ENCODE assay signal across 17 cellular contexts in the genomic region with DNA sequence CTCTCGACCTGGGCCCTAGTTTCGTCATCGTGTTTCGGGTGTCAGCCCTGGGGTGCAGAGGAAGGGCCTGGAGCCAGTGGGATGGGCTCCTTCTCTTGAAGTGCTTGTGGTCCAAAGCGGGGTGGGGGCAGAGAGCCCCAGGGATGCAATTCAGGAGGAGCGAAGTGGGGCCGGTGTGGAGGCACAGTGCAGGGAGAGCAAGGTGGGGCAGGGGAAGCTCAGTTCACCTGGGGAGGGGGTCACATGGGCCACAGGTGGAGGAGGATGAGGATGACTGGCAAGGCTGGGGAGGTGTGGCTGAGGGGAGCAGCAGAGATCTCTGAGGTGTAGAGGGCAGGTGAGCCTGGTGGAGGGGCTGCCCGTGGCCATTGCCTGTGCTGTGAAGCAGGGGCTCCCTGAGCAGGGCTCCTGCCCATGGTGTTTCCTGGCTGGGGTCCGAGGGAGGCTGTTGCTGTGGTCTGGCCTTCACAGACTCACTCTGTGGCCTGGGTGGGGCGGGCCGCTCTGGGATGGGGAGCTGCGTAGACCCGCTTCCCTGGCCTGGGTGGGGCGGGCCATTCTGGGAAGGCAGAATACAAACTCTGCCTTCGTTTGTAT. TPM values are rescaled to one million over a fixed set of nuclear protein-coding genes. Genes with fewer than 3 reads are reported as not detected.
DNase-seq lines count a peak whose midpoint lies in the region; ATAC-seq and TF ChIP-seq lines count a peak whose summit lies in the region.
"Had no signal": no experiment of that assay in that cellular context is flagged by ENCODE, and none has a peak within 500 bp of the region (broad histone marks: within the 10 kb centered on the region; RNA-seq: fewer than 3 reads in every experiment).

No MANE protein-coding gene starts in this region.

- no peaks in the 10 kb centered on the region for H3K27me3 ChIP-seq in BLaER1
- H3K27me3 ChIP-seq in tibial artery: peaks cover 0 to 40% of the 10 kb centered on the region in 2 donors
- peaks cover 3% of the 10 kb centered on the region for H3K27me3 ChIP-seq in prostate gland (replicated peaks; ENCODE audit: insufficient read depth)

- H3K9me3 ChIP-seq in BLaER1 (no peaks in the 10 kb centered on the region), tibial artery (no peaks in the 10 kb centered on the region), prostate gland (no peaks in the 10 kb centered on the region)

- H3K4me1 ChIP-seq in BLaER1 (peaks cover 88% of the 10 kb centered on the region), tibial artery (no peaks in the 10 kb centered on the region), prostate gland (replicated peaks) (no peaks in the 10 kb centered on the region)

- H3K9ac ChIP-seq in BLaER1: no peak overlapping the region

- H3K4me3 ChIP-seq in BLaER1: no peak overlapping the region
- peak overlapping the region; percentile 7 for H3K4me3 ChIP-seq in lower leg skin (ENCODE audit: low read depth, poor library complexity, severe bottlenecking)
- no peak overlapping the region for H3K4me3 ChIP-seq in tibial artery
- H3K4me3 ChIP-seq in prostate gland: no peak overlapping the region

- DNase-seq in ELF-1 (ENCODE audit: low read depth, low spot score): peak; percentile 0
- DNase-seq in lower leg skin (ENCODE audit: low spot score in 2 of 2): peak in 1 of 2 donors; percentile 82
- DNase-seq in tibial artery: peak; percentile 9 to 52
- DNase-seq in NOMO-1 treated with dmso at 0.1 percent for 144 hours (lab: John Stamatoyannopoulos, UW; ENCODE audit: unreplicated experiment): no peak
- DNase-seq in prostate gland (ENCODE audit: low spot score): no peak
- no peak for DNase-seq in left lobe of liver (ENCODE audit: low spot score)
- DNase-seq: C1 segment of cervical spinal cord, COR-L47, DMS153, EL, MV-4-11, NCI-H1436, NCI-H2029 treated with DMSO at 0.1 percent for 48 hours, NCI-H510A had no signal

- intact Hi-C loops in lower leg skin (cut with DNase I; ENCODE audit: low total_unique reads) (loop anchor here (5.0 to 10.0 kb wide), 2 partner anchors 88 to 606 kb away; no protein-coding TSS in a partner anchor), tibial artery (cut with DNase I; ENCODE audit: low total_unique reads) (no loop called here), prostate gland (cut with DNase I) (loop anchor here (10.0 kb wide), 2 partner anchors 266 to 786 kb away; no protein-coding TSS in a partner anchor)

- H4K20me1 ChIP-seq in BLaER1: no peaks in the 10 kb centered on the region

- H3K36me3 ChIP-seq in BLaER1: no peaks in the 10 kb centered on the region
- H3K36me3 ChIP-seq in tibial artery: no peaks in the 10 kb centered on the region
- no peaks in the 10 kb centered on the region for H3K36me3 ChIP-seq in prostate gland

- TF ChIP-seq POLR2A in lower leg skin (IDR thresholded peaks at IDR 0.05) (no peak), prostate gland (IDR thresholded peaks at IDR 0.05) (no peak)

- H3K4me2 ChIP-seq in BLaER1: peak overlapping the region; percentile 39

- 81 to 92% methylated on average over 15 of the region's 15 CpGs for WGBS in lower leg skin, 2 donors
- WGBS in prostate gland: 89% methylated on average over 15 of the region's 15 CpGs

- TF ChIP-seq CTCF in lower leg skin (IDR thresholded peaks at IDR 0.05) (no peak), tibial artery (IDR thresholded peaks at IDR 0.05) (no peak), prostate gland (IDR thresholded peaks at IDR 0.05) (no peak)

- no peak for ATAC-seq in GM21447 (IDR thresholded peaks at IDR 0.05; ENCODE audit: unreplicated experiment)
- ATAC-seq in left lobe of liver: no peak
- ATAC-seq: HCT116 had no signal

- H3K27ac ChIP-seq in BLaER1 (no peak overlapping the region), tibial artery (no peak overlapping the region), prostate gland (no peak overlapping the region)

RNA-seq across cellular contexts. Expression of a gene that starts 6.9 kb away (rescaled TPM):
- 1 to 10 TPM; 1.1 to 6.4 (median 1.5) TPM for total RNA-seq in lower leg skin
- 1 to 10 TPM; 1.0 to 4.4 TPM for total RNA-seq in prostate gland
- 0.35 TPM for total RNA-seq in left lobe of liver

Comparison
In these comparisons a context has a peak if more than half of its experiments do, and no peak if none do; other contexts are left out.
1. DNase-seq: peak in ELF-1 (single experiment) and tibial artery (2 of 2); none in NOMO-1 treated with dmso at 0.1 percent for 144 hours (single experiment), prostate gland (single experiment) and left lobe of liver (single experiment).